In the genomic region with DNA sequence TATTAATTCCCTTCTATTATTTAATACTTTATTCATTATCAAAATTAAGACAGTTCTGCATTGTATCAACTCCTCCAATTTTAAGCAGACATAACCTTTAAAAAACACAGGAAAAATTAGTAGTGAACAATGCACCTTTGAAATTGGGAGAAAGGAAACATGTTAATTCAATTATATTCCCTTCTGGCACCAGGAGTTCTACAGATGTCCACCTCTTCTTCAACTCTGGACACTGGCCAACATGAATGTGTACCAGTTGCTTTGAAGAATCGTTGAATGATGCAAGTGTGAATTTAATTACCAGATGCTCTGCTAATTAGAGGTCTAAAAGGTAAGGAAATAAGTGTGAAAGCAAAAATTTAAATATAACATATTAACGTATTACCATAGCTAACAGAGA, we compare ENCODE assay signal across 23 cellular contexts.
"Had no signal": no experiment of that assay in that cellular context is flagged by ENCODE, and none has a peak within 500 bp of the region (broad histone marks: within the 10 kb centered on the region; RNA-seq: fewer than 3 reads in every experiment).

No MANE protein-coding gene starts in this region.

- H3K4me3 ChIP-seq: colonic mucosa, esophagus squamous epithelium, gastrocnemius medialis, heart right ventricle, lower lobe of right lung had no signal

- H3K4me1 ChIP-seq: colonic mucosa, esophagus squamous epithelium, gastrocnemius medialis, lower lobe of right lung had no signal

- DNase-seq: colonic mucosa; cortex of kidney; effector CD8-positive, alpha-beta T cell; effector memory CD8-positive, alpha-beta T cell; endodermal cell; erythroblast; esophagus squamous epithelium; foreskin fibroblast; foreskin melanocyte; gastrocnemius medialis; glutamatergic neuron; head of caudate nucleus; heart right ventricle; hippocampal formation; kidney; kidney glomerular epithelial cell; left colon; left ventricle myocardium superior; lower lobe of right lung; mesendoderm; midbrain; naive thymus-derived CD4-positive, alpha-beta T cell had no signal

- H3K9me3 ChIP-seq: colonic mucosa, esophagus squamous epithelium, gastrocnemius medialis, heart right ventricle, lower lobe of right lung had no signal

- H3K27ac ChIP-seq: colonic mucosa, epithelial cell of prostate, esophagus squamous epithelium, gastrocnemius medialis, heart right ventricle, lower lobe of right lung had no signal

- H3K36me3 ChIP-seq: colonic mucosa, esophagus squamous epithelium, gastrocnemius medialis, heart right ventricle, lower lobe of right lung had no signal

- H3K27me3 ChIP-seq: colonic mucosa, esophagus squamous epithelium, gastrocnemius medialis, heart right ventricle had no signal
